Comparison of ENCODE assay signal across 12 cellular contexts in the genomic region with DNA sequence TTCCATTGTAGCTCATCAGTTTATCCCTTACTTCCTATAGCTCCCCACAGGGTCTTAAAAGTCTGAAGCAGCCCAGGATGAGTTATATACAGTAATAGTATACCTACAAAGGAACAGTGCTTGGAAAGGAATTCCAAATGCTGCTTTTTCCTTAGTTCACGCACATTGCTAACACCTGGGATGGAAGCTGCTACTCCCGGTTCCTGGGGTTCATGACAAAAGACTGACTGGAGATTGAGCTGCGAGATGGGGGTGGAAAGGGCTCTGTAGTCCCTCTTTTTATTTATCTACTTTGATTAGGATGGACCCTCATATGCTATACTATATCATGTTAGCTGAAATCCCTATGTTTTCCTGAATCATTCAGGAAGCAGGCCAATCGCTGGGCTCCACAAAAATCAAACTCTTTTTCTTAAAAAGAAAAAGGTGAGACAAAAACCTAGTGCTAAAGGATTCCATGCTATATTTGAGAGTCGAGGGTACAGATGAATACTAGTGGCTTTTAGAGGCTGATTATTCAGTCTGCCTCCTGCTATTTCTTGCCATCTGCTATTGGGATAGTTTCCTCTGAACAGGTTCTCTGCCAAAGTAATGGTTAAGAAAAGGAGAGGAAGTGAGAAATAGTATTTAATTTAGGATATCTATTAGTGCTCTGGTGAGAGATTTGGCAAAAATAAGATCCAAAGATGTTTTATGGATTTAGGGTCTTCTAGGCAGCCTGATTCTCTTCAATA.
"Had no signal": no experiment of that assay in that cellular context is flagged by ENCODE, and none has a peak within 500 bp of the region (broad histone marks: within the 10 kb centered on the region; RNA-seq: fewer than 3 reads in every experiment).

No MANE protein-coding gene starts in this region.

- H3K9me3 Mint-ChIP-seq: activated T-helper 1 cell treated with anti-CD3 and anti-CD28 coated beads, Interleukin-12 subunit alpha, Interleukin-12 subunit beta, Interleukin-2, Interleukin-4 antibody, amounts not matched to agents 30 ng/mL and 10 ng/mL and 1 ng/mL, durations not matched to agents 14 hours and 24 hours and 36 hours; mesothelial cell of epicardium; stimulated activated effector memory CD8-positive, alpha-beta T cell treated with anti-CD3 and anti-CD28 coated beads, Interleukin-12 subunit alpha, Interleukin-12 subunit beta, amount 100 ng/mL, for 72 hours had no signal

- H3K4me1 ChIP-seq: lower lobe of right lung had no signal

- H3K4me3 ChIP-seq: breast epithelium, dorsolateral prefrontal cortex, hepatocyte, lower lobe of right lung, tibial artery had no signal

- H3K36me3 ChIP-seq: breast epithelium had no signal

- ATAC-seq: left cardiac atrium; lower lobe of right lung; stimulated activated effector memory CD8-positive, alpha-beta T cell treated with anti-CD3 and anti-CD28 coated beads, Interleukin-12 subunit alpha, Interleukin-12 subunit beta, amount 100 ng/mL, for 72 hours had no signal

- H3K27me3 ChIP-seq: breast epithelium, dorsolateral prefrontal cortex, hepatocyte, tibial artery had no signal

- H3K27ac ChIP-seq: breast epithelium, hepatocyte, lower lobe of right lung, parathyroid adenoma, tibial artery had no signal

- H3K4me3 Mint-ChIP-seq: activated T-helper 1 cell treated with anti-CD3 and anti-CD28 coated beads, Interleukin-12 subunit alpha, Interleukin-12 subunit beta, Interleukin-2, Interleukin-4 antibody, amounts not matched to agents 30 ng/mL and 10 ng/mL and 1 ng/mL, durations not matched to agents 14 hours and 24 hours and 36 hours; mesothelial cell of epicardium; stimulated activated effector memory CD8-positive, alpha-beta T cell treated with anti-CD3 and anti-CD28 coated beads, Interleukin-12 subunit alpha, Interleukin-12 subunit beta, amount 100 ng/mL, for 72 hours had no signal

- H3K9me3 ChIP-seq: breast epithelium, lower lobe of right lung, tibial artery had no signal

- H3K27ac Mint-ChIP-seq: activated T-helper 1 cell treated with anti-CD3 and anti-CD28 coated beads, Interleukin-12 subunit alpha, Interleukin-12 subunit beta, Interleukin-2, Interleukin-4 antibody, amounts not matched to agents 30 ng/mL and 10 ng/mL and 1 ng/mL, durations not matched to agents 14 hours and 24 hours and 36 hours; mesothelial cell of epicardium; stimulated activated effector memory CD8-positive, alpha-beta T cell treated with anti-CD3 and anti-CD28 coated beads, Interleukin-12 subunit alpha, Interleukin-12 subunit beta, amount 100 ng/mL, for 72 hours had no signal

- DNase-seq: activated CD4-positive, alpha-beta T cell treated with anti-CD3 and anti-CD28 coated beads, Interleukin-2, amount 50 U/mL, for 1 hour; anterior cingulate cortex; dorsolateral prefrontal cortex; left cardiac atrium; lower lobe of right lung; tibial artery had no signal
